In the genomic region with DNA sequence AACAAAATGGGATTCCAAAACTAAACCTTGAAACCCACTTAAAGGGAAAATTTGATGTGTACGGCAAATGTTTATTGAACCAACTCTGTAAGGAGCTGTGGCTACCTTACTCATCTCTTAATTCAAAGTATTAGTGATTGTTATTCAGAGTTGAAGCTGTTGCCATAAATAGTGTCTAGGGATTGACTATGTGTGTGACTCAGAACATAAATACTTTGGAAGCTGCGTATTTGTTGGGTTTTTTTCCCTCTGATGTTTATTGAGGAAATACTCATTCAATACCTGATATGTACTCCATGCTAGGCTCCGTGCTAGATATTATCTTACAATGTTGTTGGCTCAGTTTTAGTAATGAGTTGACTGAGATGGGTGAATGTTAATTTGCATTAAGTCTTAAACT, we compare ENCODE assay signal across 14 cellular contexts.
DNase-seq lines count a peak whose midpoint lies in the region; FAIRE-seq and TF ChIP-seq lines count a peak whose summit lies in the region.
"Had no signal": no experiment of that assay in that cellular context is flagged by ENCODE, and none has a peak within 500 bp of the region (broad histone marks: within the 10 kb centered on the region; RNA-seq: fewer than 3 reads in every experiment).

No MANE protein-coding gene starts in this region.

- H3K27ac Mint-ChIP-seq in nephron progenitor cell, result peak overlapping the region; percentile 58
- no peak overlapping the region for H3K27ac Mint-ChIP-seq in glutamatergic neuron (ENCODE audit: unreplicated experiment)
- H3K27ac Mint-ChIP-seq: natural killer cell treated with Interleukin-12 subunit alpha and Interleukin-12 subunit beta and Interleukin-15 and Interleukin-18, amount 100 ng/mL, for 72 hours had no signal

- TF ChIP-seq POLR2A in transverse colon (IDR thresholded peaks at IDR 0.05), result no peak

- no peaks in the 10 kb centered on the region for H3K27me3 ChIP-seq in bronchial epithelial cell (ENCODE audit: control insufficient read depth, insufficient read depth, low read length)
- no peaks in the 10 kb centered on the region for H3K27me3 ChIP-seq in transverse colon
- H3K27me3 ChIP-seq: upper lobe of right lung had no signal

- no peaks in the 10 kb centered on the region for H3K27me3 Mint-ChIP-seq in nephron progenitor cell (ENCODE audit: low read depth, poor library complexity)
- H3K27me3 Mint-ChIP-seq in glutamatergic neuron (ENCODE audit: unreplicated experiment), result no peaks in the 10 kb centered on the region
- H3K27me3 Mint-ChIP-seq: natural killer cell treated with Interleukin-12 subunit alpha and Interleukin-12 subunit beta and Interleukin-15 and Interleukin-18, amount 100 ng/mL, for 72 hours had no signal

- no peaks in the 10 kb centered on the region for H3K9me3 ChIP-seq in transverse colon
- H3K9me3 ChIP-seq: upper lobe of right lung had no signal

- TF ChIP-seq CTCF in bronchial epithelial cell (IDR thresholded peaks at IDR 0.05; ENCODE audit: insufficient read depth, low read length, severe bottlenecking) (no peak), nephron progenitor cell (IDR thresholded peaks at IDR 0.05) (no peak), transverse colon (IDR thresholded peaks at IDR 0.05) (no peak), glutamatergic neuron (IDR thresholded peaks at IDR 0.05; ENCODE audit: partially characterized antibody, unreplicated experiment) (no peak)

- peaks cover 15% of the 10 kb centered on the region for H3K36me3 Mint-ChIP-seq in nephron progenitor cell (ENCODE audit: low read depth)
- H3K36me3 Mint-ChIP-seq in glutamatergic neuron (ENCODE audit: unreplicated experiment), result no peaks in the 10 kb centered on the region

- FAIRE-seq in bronchial epithelial cell (lab: Jason Lieb, UNC), result no peak

- WGBS in transverse colon (ENCODE audit: low coverage in 1 of 2), 2 donors, result 66 to 67% methylated on average over 3 of the region's 3 CpGs

- TF ChIP-seq EP300 in transverse colon (IDR thresholded peaks at IDR 0.05; ENCODE audit: low read depth), result no peak

- no peak overlapping the region for H3K4me3 ChIP-seq in bronchial epithelial cell (ENCODE audit: low read depth, low read length)
- H3K4me3 ChIP-seq in transverse colon, result no peak overlapping the region
- H3K4me3 ChIP-seq: upper lobe of right lung had no signal

- in situ Hi-C loops in Caki2 (cut with HindIII; ENCODE audit: low pct_unique_long_range_greater_than_20kb, low sequenced_read_pairs), result no loop called here
- in situ Hi-C loops in transverse colon (cut with MboI; ENCODE audit: low pct_ligation_motif_present in 1 of 4, low pct_unique_long_range_greater_than_20kb in 1 of 4, low sequenced_read_pairs in 3 of 4), result no loop called here

- H3K4me1 Mint-ChIP-seq in nephron progenitor cell, result peaks cover 8% of the 10 kb centered on the region
- peaks cover 7% of the 10 kb centered on the region for H3K4me1 Mint-ChIP-seq in glutamatergic neuron (ENCODE audit: low read depth, unreplicated experiment)

- DNase-seq in Caki2 (ENCODE audit: low read depth) (peak; percentile 60), HT1080 (ENCODE audit: low read depth) (peak; percentile 83), bronchial epithelial cell (ENCODE audit: low read depth) (peak; percentile 96), nephron progenitor cell (no peak), transverse colon (no peak), caudate nucleus (lab: John Stamatoyannopoulos, UW) (no peak), glutamatergic neuron (no peak)
- no peak for DNase-seq in activated naive CD4-positive, alpha-beta T cell (lab: John Stamatoyannopoulos, UW)
- DNase-seq: activated naive CD4-positive, alpha-beta T cell treated with anti-CD3 and anti-CD28 coated beads, Interleukin-2, amount 50 U/mL, for 16 hours; hypothalamus; NCI-H82; upper lobe of right lung had no signal

- no peaks in the 10 kb centered on the region for H3K4me1 ChIP-seq in transverse colon
- H3K4me1 ChIP-seq: upper lobe of right lung had no signal

- no peaks in the 10 kb centered on the region for H3K36me3 ChIP-seq in bronchial epithelial cell (ENCODE audit: control insufficient read depth, insufficient read depth, low read length)
- H3K36me3 ChIP-seq in transverse colon, result peaks cover 0 to 19% (median 6%) of the 10 kb centered on the region in 4 donors

- H3K27ac ChIP-seq in transverse colon, result no peak overlapping the region
- no peak overlapping the region for H3K27ac ChIP-seq in caudate nucleus (ENCODE audit: low read depth, low read length)
- H3K27ac ChIP-seq: KMS-11, upper lobe of right lung had no signal

- intact Hi-C loops in transverse colon (cut with DNase I; ENCODE audit: low total_unique reads), result no loop called here

- H3K9me3 Mint-ChIP-seq in nephron progenitor cell, result no peaks in the 10 kb centered on the region
- H3K9me3 Mint-ChIP-seq in glutamatergic neuron (ENCODE audit: unreplicated experiment), result no peaks in the 10 kb centered on the region
- H3K9me3 Mint-ChIP-seq: natural killer cell treated with Interleukin-12 subunit alpha and Interleukin-12 subunit beta and Interleukin-15 and Interleukin-18, amount 100 ng/mL, for 72 hours had no signal

- H3K4me3 Mint-ChIP-seq in nephron progenitor cell, result no peak overlapping the region
- no peak overlapping the region for H3K4me3 Mint-ChIP-seq in glutamatergic neuron (ENCODE audit: unreplicated experiment)
- H3K4me3 Mint-ChIP-seq: natural killer cell treated with Interleukin-12 subunit alpha and Interleukin-12 subunit beta and Interleukin-15 and Interleukin-18, amount 100 ng/mL, for 72 hours had no signal

Comparison
In these comparisons a context has a peak if more than half of its experiments do, and no peak if none do; other contexts are left out.
1. DNase-seq: peak in Caki2 (single experiment), HT1080 (single experiment) and bronchial epithelial cell (single experiment); none in nephron progenitor cell (single experiment), transverse colon (single experiment), caudate nucleus (0 of 61), glutamatergic neuron (single experiment) and activated naive CD4-positive, alpha-beta T cell (0 of 4).